1 cellular context compared by ENCODE assay signal in the genomic region with DNA sequence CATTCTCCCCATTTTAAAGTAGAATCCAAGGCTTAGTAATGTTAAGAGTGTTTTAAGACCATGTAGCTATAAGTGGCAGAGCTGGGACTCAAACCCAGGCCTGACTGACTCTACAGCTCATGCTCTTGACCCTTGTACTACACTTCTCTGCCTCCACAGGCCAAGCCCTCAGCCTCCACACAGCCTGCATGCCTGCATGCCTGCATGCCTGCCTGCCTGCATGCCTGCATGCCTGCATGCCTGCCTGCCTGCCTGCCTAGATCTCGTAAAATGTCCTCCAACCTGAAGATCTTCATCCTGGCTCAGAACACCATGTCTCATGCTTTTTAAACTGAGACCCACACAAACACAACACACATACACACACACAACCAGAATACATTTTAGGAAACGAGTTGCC.
A peak's percentile ranks its signal among the peaks of the same experiment; 100 is the strongest.
TF ChIP-seq lines count a peak whose summit lies in the region.

No MANE protein-coding gene starts in this region.

TF ChIP-seq in GM12878, 131 proteins besides CTCF, POLR2A, EP300 and RAD21:
- TF ChIP-seq FOXM1 (IDR thresholded peaks at IDR 0.05; ENCODE audit: low read depth, low read length) (no peak), PAX5 (IDR thresholded peaks at IDR 0.05; ENCODE audit: borderline replicate concordance, low read depth, low read length) (no peak), RELB (IDR thresholded peaks at IDR 0.05; ENCODE audit: low read depth) (0 out of 2 replicates have a peak, but pooled peaks have one; percentile 17), PKNOX1 (IDR thresholded peaks at IDR 0.05) (0 out of 2 replicates have a peak, but pooled peaks have one; percentile 4)
